ENCODE assay signal across 35 cellular contexts in the genomic region with DNA sequence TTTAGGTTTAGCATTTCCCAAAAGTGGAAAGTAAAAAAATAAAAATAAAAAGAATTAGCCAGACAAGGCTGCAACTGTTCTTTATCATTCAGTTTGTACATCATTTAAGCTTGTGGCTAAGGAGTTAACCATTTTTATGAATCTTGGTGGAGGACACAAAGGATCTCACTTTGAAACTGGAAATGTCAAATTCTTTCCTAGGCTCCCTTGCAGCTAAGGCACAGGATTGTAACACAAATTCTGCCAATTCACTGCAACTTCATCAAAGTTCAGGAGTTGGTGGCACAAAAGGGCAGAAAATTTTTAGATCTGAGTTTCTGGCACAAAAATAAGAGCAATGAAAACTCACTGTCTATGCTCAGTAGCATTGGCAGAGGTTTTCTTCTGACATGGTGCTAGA.
"Had no signal": no experiment of that assay in that cellular context is flagged by ENCODE, and none has a peak within 500 bp of the region (broad histone marks: within the 10 kb centered on the region; RNA-seq: fewer than 3 reads in every experiment).

No MANE protein-coding gene starts in this region.

- DNase-seq: activated B cell treated with CpG ODN at 0.5 μM for 24 hours; activated CD4-positive, alpha-beta memory T cell treated with anti-CD3 and anti-CD28 coated beads for 36 hours; activated CD4-positive, alpha-beta T cell treated with anti-CD3 and anti-CD28 coated beads for 4 hours; activated CD4-positive, alpha-beta T cell treated with anti-CD3 and anti-CD28 coated beads, Interleukin-2, amount 10 ng/mL, durations not matched to agents 24 days and 14 days; activated CD4-positive, alpha-beta T cell treated with anti-CD3 and anti-CD28 coated beads, Interleukin-2, amount 50 U/mL, for 1 hour; activated CD4-positive, alpha-beta T cell treated with anti-CD3 and anti-CD28 coated beads, Interleukin-2, amount 50 U/mL, for 4 hours; activated CD4-positive, CD25-positive, alpha-beta regulatory T cell treated with anti-CD3 and anti-CD28 coated beads, Interleukin-2, amount 50 U/mL, for 72 hours; activated CD8-positive, alpha-beta memory T cell treated with anti-CD3 and anti-CD28 coated beads, Interleukin-2, amount 50 U/mL, for 4 hours; activated CD8-positive, alpha-beta T cell treated with anti-CD3 and anti-CD28 coated beads for 36 hours; activated effector memory CD4-positive, alpha-beta T cell treated with anti-CD3 and anti-CD28 coated beads, Interleukin-2, amount 50 U/mL, for 16 hours; activated gamma-delta T cell treated with Interleukin-2 at 50 U/mL for 16 hours; activated naive CD4-positive, alpha-beta T cell; activated naive CD4-positive, alpha-beta T cell treated with anti-CD3 and anti-CD28 coated beads for 36 hours; activated naive CD4-positive, alpha-beta T cell treated with anti-CD3 and anti-CD28 coated beads, Interleukin-2, amount 50 U/mL, for 16 hours; activated naive CD8-positive, alpha-beta T cell treated with anti-CD3 and anti-CD28 coated beads for 36 hours; activated T-cell treated with anti-CD3 and anti-CD28 coated beads for 4 hours; activated T-cell treated with anti-CD3 and anti-CD28 coated beads, Interleukin-2, amount 50 U/mL, for 1 hour; activated T-cell treated with anti-CD3 and anti-CD28 coated beads, Interleukin-2, amount 50 U/mL, for 4 hours; activated T-cell treated with anti-CD3 and anti-CD28 coated beads, Interleukin-2, amount 50 U/mL, for 72 hours; adrenal gland; amniotic stem cell; aorta; body of pancreas; brain microvascular endothelial cell; central memory CD4-positive, alpha-beta T cell; T-helper 2 cell; T-helper 9 cell had no signal

- H3K4me1 ChIP-seq: adrenal gland, body of pancreas, breast epithelium had no signal

- H3K36me3 Mint-ChIP-seq: activated CD4-positive, alpha-beta memory T cell treated with anti-CD3 and anti-CD28 coated beads for 36 hours; activated naive CD4-positive, alpha-beta T cell treated with anti-CD3 and anti-CD28 coated beads, Interleukin-2, amount 50 U/mL, for 72 hours; activated naive CD8-positive, alpha-beta T cell treated with anti-CD3 and anti-CD28 coated beads for 36 hours had no signal

- H3K4me1 Mint-ChIP-seq: activated B cell treated with CpG ODN at 0.5 μM for 24 hours; activated CD4-positive, alpha-beta T cell treated with anti-CD3 and anti-CD28 coated beads, Interleukin-2, amount 10 ng/mL, durations not matched to agents 24 days and 14 days; activated naive CD8-positive, alpha-beta T cell treated with anti-CD3 and anti-CD28 coated beads for 36 hours; activated T-helper 17 cell treated with anti-CD3 and anti-CD28 coated beads, Interleukin-2, amount 50 U/mL, for 72 hours had no signal

- H3K27me3 Mint-ChIP-seq: activated B cell treated with CpG ODN at 0.5 μM for 24 hours; activated CD4-positive, alpha-beta memory T cell treated with anti-CD3 and anti-CD28 coated beads for 36 hours; activated CD4-positive, alpha-beta T cell treated with anti-CD3 and anti-CD28 coated beads, Interleukin-2, amount 10 ng/mL, durations not matched to agents 24 days and 14 days; activated CD8-positive, alpha-beta T cell treated with anti-CD3 and anti-CD28 coated beads for 36 hours; activated naive CD8-positive, alpha-beta T cell treated with anti-CD3 and anti-CD28 coated beads for 36 hours; activated T-helper 17 cell treated with anti-CD3 and anti-CD28 coated beads, Interleukin-2, amount 50 U/mL, for 72 hours had no signal

- FAIRE-seq: astrocyte, TTC549 had no signal

- H3K9me3 ChIP-seq: adrenal gland, body of pancreas, breast epithelium had no signal

- H3K36me3 ChIP-seq: adrenal gland, brain microvascular endothelial cell, breast epithelium had no signal

- H3K27me3 ChIP-seq: adrenal gland, body of pancreas, brain microvascular endothelial cell, breast epithelium had no signal

- H3K4me3 ChIP-seq: adrenal gland, body of pancreas, breast epithelium had no signal

- H3K27ac Mint-ChIP-seq: activated B cell treated with CpG ODN at 0.5 μM for 24 hours; activated CD4-positive, alpha-beta memory T cell treated with anti-CD3 and anti-CD28 coated beads for 36 hours; activated CD4-positive, alpha-beta T cell treated with anti-CD3 and anti-CD28 coated beads, Interleukin-2, amount 10 ng/mL, durations not matched to agents 24 days and 14 days; activated CD8-positive, alpha-beta T cell treated with anti-CD3 and anti-CD28 coated beads for 36 hours; activated naive CD4-positive, alpha-beta T cell treated with anti-CD3 and anti-CD28 coated beads for 36 hours; activated naive CD4-positive, alpha-beta T cell treated with anti-CD3 and anti-CD28 coated beads, Interleukin-2, amount 50 U/mL, for 72 hours; activated naive CD8-positive, alpha-beta T cell treated with anti-CD3 and anti-CD28 coated beads for 36 hours; activated T-cell treated with anti-CD3 and anti-CD28 coated beads, Interleukin-2, amount 50 U/mL, for 72 hours; activated T-helper 1 cell treated with anti-CD3 and anti-CD28 coated beads, Interleukin-12 subunit alpha, Interleukin-12 subunit beta, Interleukin-2, Interleukin-4 antibody, amounts not matched to agents 30 ng/mL and 10 ng/mL and 1 ng/mL, durations not matched to agents 14 hours and 24 hours and 36 hours; activated T-helper 17 cell treated with anti-CD3 and anti-CD28 coated beads, Interleukin-2, amount 50 U/mL, for 72 hours; T-helper 2 cell treated with Interferon-gamma antibody and Interleukin-4, amounts not matched to agents 5 μg/mL and 100 μg/mL, for 36 hours had no signal

- H3K4me3 Mint-ChIP-seq: activated B cell treated with CpG ODN at 0.5 μM for 24 hours; activated CD4-positive, alpha-beta memory T cell treated with anti-CD3 and anti-CD28 coated beads for 36 hours; activated CD4-positive, alpha-beta T cell treated with anti-CD3 and anti-CD28 coated beads, Interleukin-2, amount 10 ng/mL, durations not matched to agents 24 days and 14 days; activated CD8-positive, alpha-beta T cell treated with anti-CD3 and anti-CD28 coated beads for 36 hours; activated naive CD4-positive, alpha-beta T cell treated with anti-CD3 and anti-CD28 coated beads for 36 hours; activated naive CD8-positive, alpha-beta T cell treated with anti-CD3 and anti-CD28 coated beads for 36 hours; activated T-cell treated with anti-CD3 and anti-CD28 coated beads, Interleukin-2, amount 50 U/mL, for 4 hours; activated T-cell treated with anti-CD3 and anti-CD28 coated beads, Interleukin-2, amount 50 U/mL, for 72 hours; activated T-helper 1 cell treated with anti-CD3 and anti-CD28 coated beads, Interleukin-12 subunit alpha, Interleukin-12 subunit beta, Interleukin-2, Interleukin-4 antibody, amounts not matched to agents 30 ng/mL and 10 ng/mL and 1 ng/mL, durations not matched to agents 14 hours and 24 hours and 36 hours; activated T-helper 17 cell treated with anti-CD3 and anti-CD28 coated beads, Interleukin-2, amount 50 U/mL, for 72 hours; T-helper 2 cell treated with Interferon-gamma antibody and Interleukin-4, amounts not matched to agents 5 μg/mL and 100 μg/mL, for 36 hours had no signal

- ATAC-seq: activated CD8-positive, alpha-beta T cell treated with anti-CD3 and anti-CD28 coated beads for 36 hours; activated naive CD4-positive, alpha-beta T cell treated with anti-CD3 and anti-CD28 coated beads, Interleukin-2, amount 50 U/mL, for 72 hours; activated T-cell treated with anti-CD3 and anti-CD28 coated beads, Interleukin-2, amount 50 U/mL, for 4 hours; activated T-cell treated with anti-CD3 and anti-CD28 coated beads, Interleukin-2, amount 50 U/mL, for 72 hours; activated T-helper 17 cell treated with anti-CD3 and anti-CD28 coated beads, Interleukin-2, amount 50 U/mL, for 72 hours; body of pancreas had no signal

- H3K27ac ChIP-seq: adrenal gland, body of pancreas, brain microvascular endothelial cell, breast epithelium, VCaP had no signal
